10 cellular contexts compared by ENCODE assay signal in the genomic region with DNA sequence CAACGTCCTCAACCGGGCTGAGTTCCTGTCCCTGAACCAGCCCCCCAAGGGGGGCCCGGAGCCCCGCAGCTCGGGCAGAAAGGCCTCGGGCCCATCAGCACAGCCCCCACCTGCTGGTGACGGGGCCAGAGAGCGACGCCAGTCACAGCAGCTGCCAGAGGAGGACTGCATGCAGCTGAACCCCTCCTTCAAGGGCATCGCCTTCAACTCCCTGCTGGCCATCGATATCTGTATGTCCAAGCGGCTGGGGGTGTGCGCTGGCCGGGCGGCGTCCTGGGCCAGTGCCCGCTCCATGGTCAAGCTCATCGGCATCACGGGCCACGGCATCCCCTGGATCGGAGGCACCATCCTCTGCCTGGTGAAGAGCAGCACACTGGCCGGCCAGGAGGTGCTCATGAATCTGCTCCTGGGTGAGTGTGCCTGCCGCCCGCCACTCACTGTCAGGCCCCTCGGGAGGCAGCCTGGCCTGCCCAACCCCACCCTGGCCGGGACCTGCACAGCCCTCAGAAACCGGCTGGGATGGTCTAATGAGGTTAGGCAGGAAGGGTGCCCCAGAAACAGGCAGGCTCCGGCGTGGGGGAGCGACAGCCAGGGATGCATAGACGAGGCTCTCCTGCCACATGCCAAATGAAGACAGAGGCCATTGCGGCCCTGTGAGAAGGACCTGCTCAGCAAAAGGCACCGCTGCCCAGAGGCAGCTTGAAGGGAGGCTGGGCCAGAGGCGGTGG. TPM values are rescaled to one million over a fixed set of nuclear protein-coding genes. Genes with fewer than 3 reads are reported as not detected.
DNase-seq lines count a peak whose midpoint lies in the region; ATAC-seq and TF ChIP-seq lines count a peak whose summit lies in the region.
"Had no signal": no experiment of that assay in that cellular context is flagged by ENCODE, and none has a peak within 500 bp of the region (broad histone marks: within the 10 kb centered on the region; RNA-seq: fewer than 3 reads in every experiment).

No MANE protein-coding gene starts in this region.

- no peak overlapping the region for H3K4me2 ChIP-seq in parathyroid adenoma (ENCODE audit: low read length)

- TF ChIP-seq CTCF in WERI-Rb-1 (IDR thresholded peaks at IDR 0.05; ENCODE audit: low read depth, low read length), result no peak
- no peak for TF ChIP-seq CTCF in glutamatergic neuron (IDR thresholded peaks at IDR 0.05; ENCODE audit: partially characterized antibody, unreplicated experiment)
- TF ChIP-seq CTCF in parathyroid adenoma (IDR thresholded peaks at IDR 0.05), result no peak

- H3K9ac ChIP-seq in parathyroid adenoma, result no peak overlapping the region

- DNase-seq in Ammon's horn (ENCODE audit: low spot score) (peak; percentile 41), WERI-Rb-1 (no peak), glutamatergic neuron (peak; percentile 46), NCI-H345 (lab: John Stamatoyannopoulos, UW) (no peak)
- DNase-seq in effector memory CD4-positive, alpha-beta T cell, result no peak
- DNase-seq: COR-L47; stimulated activated CD4-positive, alpha-beta T cell treated with anti-CD3 and anti-CD28 coated beads, Interleukin-2, amount 100 ng/mL, for 24 hours had no signal

- no peak overlapping the region for H2AFZ ChIP-seq in parathyroid adenoma

- H3K27me3 ChIP-seq in WERI-Rb-1 (ENCODE audit: insufficient read depth, low read depth, severe bottlenecking) (no peaks in the 10 kb centered on the region), parathyroid adenoma (ENCODE audit: control insufficient read depth, insufficient read depth, low read length) (no peaks in the 10 kb centered on the region)
- H3K27me3 ChIP-seq in effector memory CD4-positive, alpha-beta T cell (replicated peaks; ENCODE audit: control insufficient read depth, insufficient read depth, low read length, poor library complexity, severe bottlenecking), result no peaks in the 10 kb centered on the region

- H3K4me1 Mint-ChIP-seq in glutamatergic neuron (ENCODE audit: low read depth, unreplicated experiment), result peaks cover 22% of the 10 kb centered on the region

- H3K9me3 Mint-ChIP-seq in glutamatergic neuron (ENCODE audit: unreplicated experiment), result peaks cover 3% of the 10 kb centered on the region

- H3K36me3 ChIP-seq in WERI-Rb-1 (no peaks in the 10 kb centered on the region; the same call in 1 of the 2 replicates), parathyroid adenoma (ENCODE audit: control insufficient read depth, insufficient read depth, low read length) (no peaks in the 10 kb centered on the region)
- H3K36me3 ChIP-seq in effector memory CD4-positive, alpha-beta T cell (ENCODE audit: control insufficient read depth, insufficient read depth, low read length), result no peaks in the 10 kb centered on the region

- H3K4me1 ChIP-seq in parathyroid adenoma, result no peaks in the 10 kb centered on the region
- no peaks in the 10 kb centered on the region for H3K4me1 ChIP-seq in effector memory CD4-positive, alpha-beta T cell (ENCODE audit: control insufficient read depth, insufficient read depth, low read length, poor library complexity, severe bottlenecking)

- H3K4me3 ChIP-seq in WERI-Rb-1 (ENCODE audit: low read depth, low read length) (peak overlapping the region; percentile 26; the same call in 1 of the 2 replicates), parathyroid adenoma (ENCODE audit: low read depth, low read length) (peak overlapping the region; percentile 11)
- H3K4me3 ChIP-seq in effector memory CD4-positive, alpha-beta T cell (ENCODE audit: insufficient read depth, low read depth, low read length, poor library complexity, severe bottlenecking), result no peak overlapping the region

- H3K9me3 ChIP-seq in WERI-Rb-1 (ENCODE audit: severe bottlenecking) (peaks cover 2% of the 10 kb centered on the region), parathyroid adenoma (ENCODE audit: control insufficient read depth, low read length) (no peaks in the 10 kb centered on the region)
- no peaks in the 10 kb centered on the region for H3K9me3 ChIP-seq in effector memory CD4-positive, alpha-beta T cell (ENCODE audit: control insufficient read depth, low read length)

- peaks cover 13% of the 10 kb centered on the region for H3K27me3 Mint-ChIP-seq in glutamatergic neuron (ENCODE audit: unreplicated experiment)

- H3K79me2 ChIP-seq in parathyroid adenoma, result no peaks in the 10 kb centered on the region

- no peak for ATAC-seq in GM21529 (IDR thresholded peaks at IDR 0.05; ENCODE audit: unreplicated experiment)
- no peak for ATAC-seq in GM19324 (IDR thresholded peaks at IDR 0.05; ENCODE audit: low FRiP score, unreplicated experiment)

- peak overlapping the region; percentile 46 for H3K4me3 Mint-ChIP-seq in glutamatergic neuron (ENCODE audit: unreplicated experiment)

- peak overlapping the region; percentile 72 for H3K27ac ChIP-seq in WERI-Rb-1
- no peak overlapping the region for H3K27ac ChIP-seq in parathyroid adenoma
- no peak overlapping the region for H3K27ac ChIP-seq in effector memory CD4-positive, alpha-beta T cell (ENCODE audit: insufficient read depth, low read length, poor library complexity, severe bottlenecking)

- H3K36me3 Mint-ChIP-seq in glutamatergic neuron (ENCODE audit: unreplicated experiment), result no peaks in the 10 kb centered on the region

- H3K27ac Mint-ChIP-seq in glutamatergic neuron (ENCODE audit: unreplicated experiment), result peak overlapping the region; percentile 91

RNA-seq across cellular contexts. Expression of gene PLPP7, which starts 0.7 kb away (rescaled TPM):
- total RNA-seq in glutamatergic neuron (ENCODE audit: unreplicated experiment), result 17.3 TPM

RNA-seq across cellular contexts. Expression of gene FAM78A, which starts 13.9 kb away (rescaled TPM):
- total RNA-seq in glutamatergic neuron (ENCODE audit: unreplicated experiment), result 14.9 TPM

Comparison
In these comparisons a context has a peak if more than half of its experiments do, and no peak if none do; other contexts are left out.
1. DNase-seq: peak in Ammon's horn (single experiment) and glutamatergic neuron (single experiment); none in WERI-Rb-1 (single experiment), effector memory CD4-positive, alpha-beta T cell (0 of 3) and NCI-H345 (single experiment).